Comparison of ENCODE assay signal across 22 cellular contexts in the genomic region with DNA sequence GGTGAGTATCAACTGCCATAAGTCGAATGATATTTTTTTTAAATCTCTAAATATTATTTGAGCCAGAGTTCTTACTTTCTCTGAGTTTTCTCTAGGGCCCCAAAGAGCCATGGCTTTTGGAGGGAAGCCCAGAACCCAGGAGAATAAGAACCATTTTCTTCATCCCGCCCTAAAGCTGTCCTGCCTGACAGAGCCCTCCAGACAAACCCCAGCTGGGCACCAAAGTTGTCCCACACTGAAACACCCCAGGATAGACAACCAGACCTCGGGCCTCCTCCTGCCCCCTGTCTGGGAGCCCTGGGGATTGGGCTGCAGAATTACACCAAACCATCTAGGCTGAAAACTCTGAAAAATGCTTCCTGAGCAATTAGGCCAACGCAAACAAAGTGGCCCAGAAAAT.
"Had no signal": no experiment of that assay in that cellular context is flagged by ENCODE, and none has a peak within 500 bp of the region (broad histone marks: within the 10 kb centered on the region; RNA-seq: fewer than 3 reads in every experiment).

No MANE protein-coding gene starts in this region.

- FAIRE-seq: islet of Langerhans had no signal

- H3K4me1 ChIP-seq: gastroesophageal sphincter, thyroid gland, upper lobe of right lung had no signal

- H3K9me3 Mint-ChIP-seq: activated CD8-positive, alpha-beta T cell treated with anti-CD3 and anti-CD28 coated beads for 36 hours; activated T-cell treated with anti-CD3 and anti-CD28 coated beads, Interleukin-2, amount 50 U/mL, for 24 hours; mesothelial cell of epicardium; natural killer cell; T-helper 1 cell treated with Interleukin-12 subunit alpha and Interleukin-12 subunit beta and Interleukin-4 antibody, amounts not matched to agents 30 μg/mL and 1 μg/mL, for 36 hours had no signal

- H3K4me1 Mint-ChIP-seq: activated B cell treated with CpG ODN at 0.5 μM for 24 hours, natural killer cell had no signal

- H3K27ac ChIP-seq: epithelial cell of prostate, gastroesophageal sphincter, thyroid gland, upper lobe of right lung had no signal

- H3K36me3 ChIP-seq: gastroesophageal sphincter, thyroid gland, upper lobe of right lung had no signal

- H3K9me3 ChIP-seq: thyroid gland, upper lobe of right lung had no signal

- H3K27me3 ChIP-seq: thyroid gland, upper lobe of right lung had no signal

- ATAC-seq: gastroesophageal sphincter, left colon, natural killer cell, upper lobe of right lung had no signal

- H3K36me3 Mint-ChIP-seq: activated naive CD8-positive, alpha-beta T cell treated with anti-CD3 and anti-CD28 coated beads, Interleukin-2, amount 10 ng/mL, durations not matched to agents 7 days and 5 days; mesothelial cell of epicardium; natural killer cell had no signal

- H3K4me3 Mint-ChIP-seq: activated B cell treated with CpG ODN at 0.5 μM for 24 hours; activated T-cell treated with anti-CD3 and anti-CD28 coated beads, Interleukin-2, amount 50 U/mL, for 24 hours; mesothelial cell of epicardium; natural killer cell; stimulated activated naive CD8-positive, alpha-beta T cell treated with anti-CD3 and anti-CD28 coated beads, Interleukin-15, Interleukin-2, amounts not matched to agents 100 ng/mL and 50 ng/mL, for 24 hours; T-helper 1 cell treated with Interleukin-12 subunit alpha and Interleukin-12 subunit beta and Interleukin-4 antibody, amounts not matched to agents 30 μg/mL and 1 μg/mL, for 36 hours had no signal

- H3K27ac Mint-ChIP-seq: activated B cell treated with CpG ODN at 0.5 μM for 24 hours; activated naive CD8-positive, alpha-beta T cell treated with anti-CD3 and anti-CD28 coated beads, Interleukin-2, amount 10 ng/mL, durations not matched to agents 7 days and 5 days; mesothelial cell of epicardium; natural killer cell; progenitor cell of endocrine pancreas had no signal

- DNase-seq: activated B cell treated with CpG ODN at 0.5 μM for 24 hours; activated CD4-positive, alpha-beta T cell treated with anti-CD3 and anti-CD28 coated beads for 4 hours; activated naive CD4-positive, alpha-beta T cell treated with Interleukin-2 at 50 U/mL for 16 hours; activated naive CD8-positive, alpha-beta T cell treated with anti-CD3 and anti-CD28 coated beads, Interleukin-2, amount 10 ng/mL, durations not matched to agents 7 days and 5 days; activated T-cell treated with anti-CD3 and anti-CD28 coated beads, Interleukin-2, amount 50 U/mL, for 24 hours; amygdala; head of caudate nucleus; left colon; natural killer cell; stimulated activated CD4-positive, alpha-beta T cell treated with anti-CD3 and anti-CD28 coated beads, Interleukin-12 subunit alpha, Interleukin-12 subunit beta, amount 100 ng/mL, for 4 hours; stimulated activated CD4-positive, alpha-beta T cell treated with anti-CD3 and anti-CD28 coated beads, Interleukin-4, amount 100 ng/mL, for 4 hours; thyroid gland; upper lobe of right lung had no signal

- H3K4me3 ChIP-seq: gastroesophageal sphincter, lung, thyroid gland, upper lobe of right lung had no signal
